Comparison of ENCODE assay signal across 28 cellular contexts in genomic region chr5:84597904-84598303, GRCh38.
"Had no signal": no experiment of that assay in that cellular context is flagged by ENCODE, and none has a peak within 500 bp of the region (broad histone marks: within the 10 kb centered on the region; RNA-seq: fewer than 3 reads in every experiment).

No MANE protein-coding gene starts in this region.

- H3K27ac Mint-ChIP-seq: activated CD4-positive, alpha-beta memory T cell treated with anti-CD3 and anti-CD28 coated beads, Interleukin-2, amount 10 ng/mL, durations not matched to agents 7 days and 5 days; activated CD4-positive, alpha-beta T cell treated with anti-CD3 and anti-CD28 coated beads, Interleukin-2, amount 10 ng/mL, durations not matched to agents 7 days and 5 days; activated T-cell treated with anti-CD3 and anti-CD28 coated beads, Interleukin-2, amount 50 U/mL, for 24 hours; activated T-helper 17 cell treated with anti-CD3 and anti-CD28 coated beads, Interleukin-2, amount 50 U/mL, for 72 hours; effector memory CD8-positive, alpha-beta T cell; naive thymus-derived CD4-positive, alpha-beta T cell; stimulated activated naive B cell treated with anti-CD40 and anti-IgM and Interleukin-4, amounts not matched to agents 10 μg/mL and 1 μg/mL and 100 μg/mL, for 72 hours had no signal

- H3K27me3 ChIP-seq: brain microvascular endothelial cell, dorsolateral prefrontal cortex, right atrium auricular region, suprapubic skin, tibial artery, upper lobe of right lung had no signal

- DNase-seq: activated CD4-positive, alpha-beta memory T cell treated with anti-CD3 and anti-CD28 coated beads, Interleukin-2, amount 10 ng/mL, durations not matched to agents 7 days and 5 days; activated CD4-positive, alpha-beta T cell treated with anti-CD3 and anti-CD28 coated beads for 1 hour; activated CD4-positive, alpha-beta T cell treated with anti-CD3 and anti-CD28 coated beads, Interleukin-2, amount 10 ng/mL, durations not matched to agents 7 days and 5 days; activated CD8-positive, alpha-beta memory T cell treated with anti-CD3 and anti-CD28 coated beads, Interleukin-2, amount 50 U/mL, for 48 hours; activated gamma-delta T cell treated with Interleukin-2 at 50 U/mL for 16 hours; activated naive CD4-positive, alpha-beta T cell treated with anti-CD3 and anti-CD28 coated beads, Interleukin-2, amount 50 U/mL, for 16 hours; activated T-cell treated with anti-CD3 and anti-CD28 coated beads, Interleukin-2, amount 50 U/mL, for 24 hours; amniotic stem cell; brain microvascular endothelial cell; dorsolateral prefrontal cortex; effector memory CD8-positive, alpha-beta T cell; foreskin fibroblast; head of caudate nucleus; hippocampal formation; midbrain; naive thymus-derived CD4-positive, alpha-beta T cell; stimulated activated CD4-positive, alpha-beta T cell treated with anti-CD3 and anti-CD28 coated beads, Interleukin-1b, Interleukin-23, amount 100 ng/mL, for 48 hours; stimulated activated CD4-positive, alpha-beta T cell treated with anti-CD3 and anti-CD28 coated beads, Interleukin-4, amount 100 ng/mL, for 4 hours; stimulated activated CD8-positive, alpha-beta memory T cell treated with anti-CD3 and anti-CD28 coated beads, Interleukin-4, amount 100 ng/mL, for 48 hours; stimulated activated naive B cell treated with anti-CD40 and anti-IgM and Interleukin-4, amounts not matched to agents 10 μg/mL and 1 μg/mL and 100 μg/mL, for 72 hours; T-helper 9 cell; tibial artery; upper lobe of right lung had no signal

- ATAC-seq: activated T-helper 17 cell treated with anti-CD3 and anti-CD28 coated beads, Interleukin-2, amount 50 U/mL, for 72 hours; effector memory CD8-positive, alpha-beta T cell; naive thymus-derived CD4-positive, alpha-beta T cell; stimulated activated naive B cell treated with anti-CD40 and anti-IgM and Interleukin-4, amounts not matched to agents 10 μg/mL and 1 μg/mL and 100 μg/mL, for 72 hours; upper lobe of right lung had no signal

- H3K36me3 Mint-ChIP-seq: naive thymus-derived CD4-positive, alpha-beta T cell; stimulated activated naive B cell treated with anti-CD40 and anti-IgM and Interleukin-4, amounts not matched to agents 10 μg/mL and 1 μg/mL and 100 μg/mL, for 72 hours had no signal

- H3K4me3 Mint-ChIP-seq: activated CD4-positive, alpha-beta memory T cell treated with anti-CD3 and anti-CD28 coated beads, Interleukin-2, amount 10 ng/mL, durations not matched to agents 7 days and 5 days; activated CD4-positive, alpha-beta T cell treated with anti-CD3 and anti-CD28 coated beads, Interleukin-2, amount 10 ng/mL, durations not matched to agents 7 days and 5 days; activated T-cell treated with anti-CD3 and anti-CD28 coated beads, Interleukin-2, amount 50 U/mL, for 24 hours; activated T-helper 17 cell treated with anti-CD3 and anti-CD28 coated beads, Interleukin-2, amount 50 U/mL, for 72 hours; effector memory CD8-positive, alpha-beta T cell; naive thymus-derived CD4-positive, alpha-beta T cell; stimulated activated naive B cell treated with anti-CD40 and anti-IgM and Interleukin-4, amounts not matched to agents 10 μg/mL and 1 μg/mL and 100 μg/mL, for 72 hours had no signal

- H3K27ac ChIP-seq: brain microvascular endothelial cell, coronary artery, dorsolateral prefrontal cortex, right atrium auricular region, suprapubic skin, tibial artery, upper lobe of right lung had no signal

- H3K36me3 ChIP-seq: brain microvascular endothelial cell, right atrium auricular region, suprapubic skin, tibial artery, upper lobe of right lung had no signal

- H3K4me1 Mint-ChIP-seq: activated CD4-positive, alpha-beta memory T cell treated with anti-CD3 and anti-CD28 coated beads, Interleukin-2, amount 10 ng/mL, durations not matched to agents 7 days and 5 days; activated CD4-positive, alpha-beta T cell treated with anti-CD3 and anti-CD28 coated beads, Interleukin-2, amount 10 ng/mL, durations not matched to agents 7 days and 5 days; activated T-helper 17 cell treated with anti-CD3 and anti-CD28 coated beads, Interleukin-2, amount 50 U/mL, for 72 hours; naive thymus-derived CD4-positive, alpha-beta T cell; stimulated activated naive B cell treated with anti-CD40 and anti-IgM and Interleukin-4, amounts not matched to agents 10 μg/mL and 1 μg/mL and 100 μg/mL, for 72 hours had no signal

- H3K9me3 Mint-ChIP-seq: activated CD4-positive, alpha-beta T cell treated with anti-CD3 and anti-CD28 coated beads, Interleukin-2, amount 10 ng/mL, durations not matched to agents 7 days and 5 days; activated T-cell treated with anti-CD3 and anti-CD28 coated beads, Interleukin-2, amount 50 U/mL, for 24 hours; activated T-helper 17 cell treated with anti-CD3 and anti-CD28 coated beads, Interleukin-2, amount 50 U/mL, for 72 hours had no signal

- H3K27me3 Mint-ChIP-seq: activated CD4-positive, alpha-beta memory T cell treated with anti-CD3 and anti-CD28 coated beads, Interleukin-2, amount 10 ng/mL, durations not matched to agents 7 days and 5 days; activated CD4-positive, alpha-beta T cell treated with anti-CD3 and anti-CD28 coated beads, Interleukin-2, amount 10 ng/mL, durations not matched to agents 7 days and 5 days; activated T-cell treated with anti-CD3 and anti-CD28 coated beads, Interleukin-2, amount 50 U/mL, for 24 hours; effector memory CD8-positive, alpha-beta T cell; naive thymus-derived CD4-positive, alpha-beta T cell; stimulated activated naive B cell treated with anti-CD40 and anti-IgM and Interleukin-4, amounts not matched to agents 10 μg/mL and 1 μg/mL and 100 μg/mL, for 72 hours had no signal

- H3K4me3 ChIP-seq: coronary artery, dorsolateral prefrontal cortex, right atrium auricular region, smooth muscle cell, suprapubic skin, tibial artery, upper lobe of right lung had no signal

- H3K4me1 ChIP-seq: right atrium auricular region, suprapubic skin, tibial artery, upper lobe of right lung had no signal

- H3K4me2 ChIP-seq: smooth muscle cell had no signal
